In the genomic region with DNA sequence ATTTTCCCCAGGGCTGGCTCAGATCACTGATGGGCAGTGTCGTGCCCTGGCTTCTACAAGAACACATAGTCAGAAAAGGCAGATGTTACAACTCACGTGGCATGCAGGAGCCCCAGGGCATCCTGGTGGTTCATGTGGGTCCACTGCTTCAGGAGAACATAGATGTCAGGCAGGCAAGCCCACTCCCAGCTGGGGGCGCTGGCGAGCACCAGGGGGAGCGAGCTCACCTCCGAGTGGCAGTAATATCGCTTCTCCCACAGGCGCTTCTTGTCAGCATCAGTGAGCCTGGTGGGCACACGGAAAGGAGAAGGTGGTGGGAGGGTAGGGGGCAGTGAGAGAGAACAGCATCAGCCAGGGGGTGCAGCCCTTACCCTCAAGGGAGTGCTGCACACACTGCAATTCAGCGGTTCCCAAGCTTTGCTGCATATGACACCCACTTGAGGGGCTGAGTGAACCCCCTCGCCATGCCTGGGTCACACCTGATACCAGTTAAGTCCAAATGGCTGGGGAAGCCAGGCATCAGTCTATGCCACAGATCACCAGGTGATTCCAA, we compare ENCODE assay signal across 8 cellular contexts. TPM values are rescaled to one million over a fixed set of nuclear protein-coding genes. Genes with fewer than 3 reads are reported as not detected.
DNase-seq lines count a peak whose midpoint lies in the region; ATAC-seq and TF ChIP-seq lines count a peak whose summit lies in the region.

No MANE protein-coding gene starts in this region.

- H3K4me3 ChIP-seq in skeletal muscle tissue (ENCODE audit: low read length in 3 of 3): peak overlapping the region in 2 of 3 donors; percentile 18 to 52

- no peaks in the 10 kb centered on the region for H3K27me3 ChIP-seq in skeletal muscle tissue (ENCODE audit: control insufficient read depth in 3 of 3, insufficient read depth in 3 of 3, low read length in 3 of 3)

- H3K27ac ChIP-seq in skeletal muscle tissue (ENCODE audit: low read depth, low read length): no peak overlapping the region

- POLR2A ChIA-PET in WTC11 (lab: Charles Lee): interaction anchor here (0.9 to 2.3 kb wide), 4 partner anchors 48 to 62 kb away, joined by 3 to 27 read pairs (median 6); a partner anchor contains a TSS

- H3K27me3 Mint-ChIP-seq in WTC11 (ENCODE audit: low read depth): no peaks in the 10 kb centered on the region

- H3K4me1 ChIP-seq in skeletal muscle tissue (ENCODE audit: control insufficient read depth in 3 of 3, insufficient read depth in 3 of 3, low read length in 3 of 3): peaks cover 69 to 93% (median 78%) of the 10 kb centered on the region in 3 donors

- peaks cover 21% of the 10 kb centered on the region; the same call in 1 of the 2 replicates for H3K36me3 Mint-ChIP-seq in WTC11

- H3K9ac ChIP-seq in skeletal muscle tissue (ENCODE audit: low read depth in 1 of 3, low read length in 3 of 3): peak overlapping the region in 1 of 3 donors; percentile 54

- no peak overlapping the region for H3K4me3 Mint-ChIP-seq in WTC11

- no peak overlapping the region for H3K27ac Mint-ChIP-seq in WTC11

- CTCF ChIA-PET in WTC11 (lab: Charles Lee): interaction anchor here (0.5 to 13.1 kb wide), 42 partner anchors 10 to 927 kb away, joined by 3 to 906 read pairs (median 4); a partner anchor contains a TSS

- H3K9me3 Mint-ChIP-seq in WTC11: no peaks in the 10 kb centered on the region

- ATAC-seq in WTC11 (peak; percentile 74), HG03175 (IDR thresholded peaks at IDR 0.05; ENCODE audit: unreplicated experiment) (no peak)

- H3K4me1 Mint-ChIP-seq in WTC11: peaks cover 31% of the 10 kb centered on the region

- peak; percentile 53 for TF ChIP-seq CTCF in WTC11 (IDR thresholded peaks at IDR 0.05)

- H3K9me3 ChIP-seq in skeletal muscle tissue (ENCODE audit: control insufficient read depth in 3 of 3, low read length in 3 of 3): no peaks in the 10 kb centered on the region

- H3K36me3 ChIP-seq in skeletal muscle tissue (ENCODE audit: control insufficient read depth in 3 of 3, insufficient read depth in 3 of 3, low read length in 3 of 3): peaks cover 58 to 75% (median 73%) of the 10 kb centered on the region in 3 donors

- DNase-seq in activated CD4-positive, alpha-beta T cell treated with anti-CD3 and anti-CD28 coated beads for 24 hours (ENCODE audit: low read depth in 2 of 2): peak; percentile 35 to 48
- DNase-seq in activated CD4-positive, alpha-beta T cell treated with anti-CD3 and anti-CD28 coated beads for 1 hour: no peak
- DNase-seq in M059J (ENCODE audit: low read depth) (peak; percentile 42), WTC11 (ENCODE audit: low spot score) (peak; percentile 92), Ammon's horn (ENCODE audit: low spot score) (no peak)
- DNase-seq in effector CD4-positive, alpha-beta T cell: peak; percentile 34

TF ChIP-seq in WTC11, 78 proteins besides CTCF, POLR2A, EP300 and RAD21:
- TF ChIP-seq, protein P1, sequence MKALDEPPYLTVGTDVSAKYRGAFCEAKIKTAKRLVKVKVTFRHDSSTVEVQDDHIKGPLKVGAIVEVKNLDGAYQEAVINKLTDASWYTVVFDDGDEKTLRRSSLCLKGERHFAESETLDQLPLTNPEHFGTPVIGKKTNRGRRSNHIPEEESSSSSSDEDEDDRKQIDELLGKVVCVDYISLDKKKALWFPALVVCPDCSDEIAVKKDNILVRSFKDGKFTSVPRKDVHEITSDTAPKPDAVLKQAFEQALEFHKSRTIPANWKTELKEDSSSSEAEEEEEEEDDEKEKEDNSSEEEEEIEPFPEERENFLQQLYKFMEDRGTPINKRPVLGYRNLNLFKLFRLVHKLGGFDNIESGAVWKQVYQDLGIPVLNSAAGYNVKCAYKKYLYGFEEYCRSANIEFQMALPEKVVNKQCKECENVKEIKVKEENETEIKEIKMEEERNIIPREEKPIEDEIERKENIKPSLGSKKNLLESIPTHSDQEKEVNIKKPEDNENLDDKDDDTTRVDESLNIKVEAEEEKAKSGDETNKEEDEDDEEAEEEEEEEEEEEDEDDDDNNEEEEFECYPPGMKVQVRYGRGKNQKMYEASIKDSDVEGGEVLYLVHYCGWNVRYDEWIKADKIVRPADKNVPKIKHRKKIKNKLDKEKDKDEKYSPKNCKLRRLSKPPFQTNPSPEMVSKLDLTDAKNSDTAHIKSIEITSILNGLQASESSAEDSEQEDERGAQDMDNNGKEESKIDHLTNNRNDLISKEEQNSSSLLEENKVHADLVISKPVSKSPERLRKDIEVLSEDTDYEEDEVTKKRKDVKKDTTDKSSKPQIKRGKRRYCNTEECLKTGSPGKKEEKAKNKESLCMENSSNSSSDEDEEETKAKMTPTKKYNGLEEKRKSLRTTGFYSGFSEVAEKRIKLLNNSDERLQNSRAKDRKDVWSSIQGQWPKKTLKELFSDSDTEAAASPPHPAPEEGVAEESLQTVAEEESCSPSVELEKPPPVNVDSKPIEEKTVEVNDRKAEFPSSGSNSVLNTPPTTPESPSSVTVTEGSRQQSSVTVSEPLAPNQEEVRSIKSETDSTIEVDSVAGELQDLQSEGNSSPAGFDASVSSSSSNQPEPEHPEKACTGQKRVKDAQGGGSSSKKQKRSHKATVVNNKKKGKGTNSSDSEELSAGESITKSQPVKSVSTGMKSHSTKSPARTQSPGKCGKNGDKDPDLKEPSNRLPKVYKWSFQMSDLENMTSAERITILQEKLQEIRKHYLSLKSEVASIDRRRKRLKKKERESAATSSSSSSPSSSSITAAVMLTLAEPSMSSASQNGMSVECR (CRISPR knock-in tag; IDR thresholded peaks at IDR 0.05; ENCODE audit: borderline replicate concordance): 0 out of 2 replicates have a peak, but pooled peaks have one; percentile 37
- TF ChIP-seq ZNF416 (CRISPR knock-in tag; IDR thresholded peaks at IDR 0.05): peak; percentile 5; the same call in 1 of the 2 replicates
- TF ChIP-seq CREM (CRISPR knock-in tag; IDR thresholded peaks at IDR 0.05): peak; percentile 40; the same call in 1 of the 2 replicates
- TF ChIP-seq, protein P2, sequence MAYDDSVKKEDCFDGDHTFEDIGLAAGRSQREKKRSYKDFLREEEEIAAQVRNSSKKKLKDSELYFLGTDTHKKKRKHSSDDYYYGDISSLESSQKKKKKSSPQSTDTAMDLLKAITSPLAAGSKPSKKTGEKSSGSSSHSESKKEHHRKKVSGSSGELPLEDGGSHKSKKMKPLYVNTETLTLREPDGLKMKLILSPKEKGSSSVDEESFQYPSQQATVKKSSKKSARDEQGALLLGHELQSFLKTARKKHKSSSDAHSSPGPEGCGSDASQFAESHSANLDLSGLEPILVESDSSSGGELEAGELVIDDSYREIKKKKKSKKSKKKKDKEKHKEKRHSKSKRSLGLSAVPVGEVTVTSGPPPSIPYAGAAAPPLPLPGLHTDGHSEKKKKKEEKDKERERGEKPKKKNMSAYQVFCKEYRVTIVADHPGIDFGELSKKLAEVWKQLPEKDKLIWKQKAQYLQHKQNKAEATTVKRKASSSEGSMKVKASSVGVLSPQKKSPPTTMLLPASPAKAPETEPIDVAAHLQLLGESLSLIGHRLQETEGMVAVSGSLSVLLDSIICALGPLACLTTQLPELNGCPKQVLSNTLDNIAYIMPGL (CRISPR knock-in tag; IDR thresholded peaks at IDR 0.05): 0 out of 2 replicates have a peak, but pooled peaks have one; percentile 55
- TF ChIP-seq, protein P3, sequence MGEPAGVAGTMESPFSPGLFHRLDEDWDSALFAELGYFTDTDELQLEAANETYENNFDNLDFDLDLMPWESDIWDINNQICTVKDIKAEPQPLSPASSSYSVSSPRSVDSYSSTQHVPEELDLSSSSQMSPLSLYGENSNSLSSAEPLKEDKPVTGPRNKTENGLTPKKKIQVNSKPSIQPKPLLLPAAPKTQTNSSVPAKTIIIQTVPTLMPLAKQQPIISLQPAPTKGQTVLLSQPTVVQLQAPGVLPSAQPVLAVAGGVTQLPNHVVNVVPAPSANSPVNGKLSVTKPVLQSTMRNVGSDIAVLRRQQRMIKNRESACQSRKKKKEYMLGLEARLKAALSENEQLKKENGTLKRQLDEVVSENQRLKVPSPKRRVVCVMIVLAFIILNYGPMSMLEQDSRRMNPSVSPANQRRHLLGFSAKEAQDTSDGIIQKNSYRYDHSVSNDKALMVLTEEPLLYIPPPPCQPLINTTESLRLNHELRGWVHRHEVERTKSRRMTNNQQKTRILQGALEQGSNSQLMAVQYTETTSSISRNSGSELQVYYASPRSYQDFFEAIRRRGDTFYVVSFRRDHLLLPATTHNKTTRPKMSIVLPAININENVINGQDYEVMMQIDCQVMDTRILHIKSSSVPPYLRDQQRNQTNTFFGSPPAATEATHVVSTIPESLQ (CRISPR knock-in tag; IDR thresholded peaks at IDR 0.05): no peak
- TF ChIP-seq OVOL2 (CRISPR knock-in tag; IDR thresholded peaks at IDR 0.05; ENCODE audit: borderline replicate concordance): no peak
- TF ChIP-seq, protein P4, sequence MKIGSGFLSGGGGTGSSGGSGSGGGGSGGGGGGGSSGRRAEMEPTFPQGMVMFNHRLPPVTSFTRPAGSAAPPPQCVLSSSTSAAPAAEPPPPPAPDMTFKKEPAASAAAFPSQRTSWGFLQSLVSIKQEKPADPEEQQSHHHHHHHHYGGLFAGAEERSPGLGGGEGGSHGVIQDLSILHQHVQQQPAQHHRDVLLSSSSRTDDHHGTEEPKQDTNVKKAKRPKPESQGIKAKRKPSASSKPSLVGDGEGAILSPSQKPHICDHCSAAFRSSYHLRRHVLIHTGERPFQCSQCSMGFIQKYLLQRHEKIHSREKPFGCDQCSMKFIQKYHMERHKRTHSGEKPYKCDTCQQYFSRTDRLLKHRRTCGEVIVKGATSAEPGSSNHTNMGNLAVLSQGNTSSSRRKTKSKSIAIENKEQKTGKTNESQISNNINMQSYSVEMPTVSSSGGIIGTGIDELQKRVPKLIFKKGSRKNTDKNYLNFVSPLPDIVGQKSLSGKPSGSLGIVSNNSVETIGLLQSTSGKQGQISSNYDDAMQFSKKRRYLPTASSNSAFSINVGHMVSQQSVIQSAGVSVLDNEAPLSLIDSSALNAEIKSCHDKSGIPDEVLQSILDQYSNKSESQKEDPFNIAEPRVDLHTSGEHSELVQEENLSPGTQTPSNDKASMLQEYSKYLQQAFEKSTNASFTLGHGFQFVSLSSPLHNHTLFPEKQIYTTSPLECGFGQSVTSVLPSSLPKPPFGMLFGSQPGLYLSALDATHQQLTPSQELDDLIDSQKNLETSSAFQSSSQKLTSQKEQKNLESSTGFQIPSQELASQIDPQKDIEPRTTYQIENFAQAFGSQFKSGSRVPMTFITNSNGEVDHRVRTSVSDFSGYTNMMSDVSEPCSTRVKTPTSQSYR (CRISPR knock-in tag; IDR thresholded peaks at IDR 0.05): 0 out of 2 replicates have a peak, but pooled peaks have one; percentile 7
- TF ChIP-seq GTF2I (CRISPR knock-in tag; conservative IDR thresholded peaks at IDR 0.05): no peak

RNA-seq across cellular contexts. Expression of a gene that starts 34.3 kb away (rescaled TPM):
- 24.2 and 41.6 TPM in 2 replicates for total RNA-seq in M059J (2014; rRNA removed; shearing (Covaris generic))
- 43.7 to 47.7 TPM (median 44.6 TPM) in 3 replicates for total RNA-seq in WTC11 (2021)
- 30.3 TPM for total RNA-seq in skeletal muscle tissue

RNA-seq across cellular contexts. Expression of a gene that starts 48.7 kb away (rescaled TPM):
- total RNA-seq in M059J (2014; rRNA removed; shearing (Covaris generic)): 3.0 and 4.0 TPM in 2 replicates
- total RNA-seq in WTC11 (2021) (20.8 to 27.7 TPM (median 22.6 TPM) in 3 replicates), skeletal muscle tissue (31.8 TPM)

Comparison
In these comparisons a context has a peak if more than half of its experiments do, and no peak if none do; other contexts are left out.
1. DNase-seq: peak in activated CD4-positive, alpha-beta T cell treated with anti-CD3 and anti-CD28 coated beads for 24 hours (2 of 2), M059J (single experiment), WTC11 (single experiment) and effector CD4-positive, alpha-beta T cell (single experiment); none in activated CD4-positive, alpha-beta T cell treated with anti-CD3 and anti-CD28 coated beads for 1 hour (single experiment) and Ammon's horn (single experiment).